12 cellular contexts compared by ENCODE assay signal in the genomic region with DNA sequence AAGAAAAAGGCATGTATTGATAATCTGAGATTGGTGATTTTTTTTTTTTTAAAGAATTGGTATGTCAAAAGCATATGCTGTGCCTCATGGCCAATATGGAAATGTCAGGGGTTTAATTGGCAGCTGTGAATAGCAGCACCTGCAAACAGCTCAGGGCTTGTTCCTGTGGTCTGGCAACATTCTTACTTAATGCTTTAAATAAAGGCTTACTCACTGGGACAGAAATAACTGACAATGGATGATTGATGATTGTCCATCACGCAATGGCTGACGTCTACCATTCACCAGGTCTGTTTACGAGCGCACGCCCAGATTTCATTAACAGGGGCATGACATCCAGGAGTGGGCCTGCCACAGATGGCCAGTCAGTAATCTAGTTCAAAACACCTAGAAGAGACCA.
DNase-seq lines count a peak whose midpoint lies in the region; ATAC-seq and TF ChIP-seq lines count a peak whose summit lies in the region.
"Had no signal": no experiment of that assay in that cellular context is flagged by ENCODE, and none has a peak within 500 bp of the region (broad histone marks: within the 10 kb centered on the region; RNA-seq: fewer than 3 reads in every experiment).

No MANE protein-coding gene starts in this region.

- DNase-seq in COLO829 (ENCODE audit: low spot score) (peak; percentile 91), NAMALWA (ENCODE audit: low spot score) (peak; percentile 51), NCI-H82 (lab: John Stamatoyannopoulos, UW) (peak; percentile 69), Ammon's horn (ENCODE audit: low spot score) (no peak), GM10248 (ENCODE audit: extremely low spot score) (no peak)
- no peak for DNase-seq in activated CD4-positive, alpha-beta T cell treated with anti-CD3 and anti-CD28 coated beads for 4 hours
- DNase-seq: activated T-cell treated with anti-CD3 and anti-CD28 coated beads, Interleukin-2, amount 50 U/mL, for 72 hours; heart left ventricle; stimulated activated naive CD8-positive, alpha-beta T cell treated with anti-CD3 and anti-CD28 coated beads, Interleukin-15, amount 100 ng/mL, for 72 hours had no signal

- CTCF ChIA-PET in GM10248 (lab: Yijun Ruan, JAX): interaction anchor here (0.8 kb wide), 1 partner anchor 9 kb away, joined by 3 read pairs; no protein-coding TSS in a partner anchor

- H3K27me3 Mint-ChIP-seq in stimulated activated memory B cell treated with anti-CD40 and anti-IgM and Interleukin-4, amounts not matched to agents 10 μg/mL and 1 μg/mL and 100 μg/mL, for 72 hours: peaks cover 11% of the 10 kb centered on the region
- H3K27me3 Mint-ChIP-seq: stimulated activated naive CD8-positive, alpha-beta T cell treated with anti-CD3 and anti-CD28 coated beads, Interleukin-15, amount 100 ng/mL, for 72 hours had no signal

- no peaks in the 10 kb centered on the region for H3K36me3 Mint-ChIP-seq in stimulated activated memory B cell treated with anti-CD40 and anti-IgM and Interleukin-4, amounts not matched to agents 10 μg/mL and 1 μg/mL and 100 μg/mL, for 72 hours

- TF ChIP-seq CTCF in GM10248 (IDR thresholded peaks at IDR 0.05; ENCODE audit: control extremely low read depth, extremely low read depth, low read depth, missing control alignments): no peak

- H3K4me1 Mint-ChIP-seq in stimulated activated memory B cell treated with anti-CD40 and anti-IgM and Interleukin-4, amounts not matched to agents 10 μg/mL and 1 μg/mL and 100 μg/mL, for 72 hours: no peaks in the 10 kb centered on the region
- H3K4me1 Mint-ChIP-seq: central memory CD8-positive, alpha-beta T cell; stimulated activated naive CD8-positive, alpha-beta T cell treated with anti-CD3 and anti-CD28 coated beads, Interleukin-15, amount 100 ng/mL, for 72 hours had no signal

- H3K4me3 Mint-ChIP-seq in stimulated activated memory B cell treated with anti-CD40 and anti-IgM and Interleukin-4, amounts not matched to agents 10 μg/mL and 1 μg/mL and 100 μg/mL, for 72 hours: no peak overlapping the region
- H3K4me3 Mint-ChIP-seq: activated T-cell treated with anti-CD3 and anti-CD28 coated beads, Interleukin-2, amount 50 U/mL, for 72 hours; central memory CD8-positive, alpha-beta T cell; stimulated activated naive CD8-positive, alpha-beta T cell treated with anti-CD3 and anti-CD28 coated beads, Interleukin-15, amount 100 ng/mL, for 72 hours had no signal

- POLR2A ChIA-PET in GM10248 (lab: Yijun Ruan, JAX): no interaction called here

- no peak overlapping the region for H3K27ac Mint-ChIP-seq in stimulated activated memory B cell treated with anti-CD40 and anti-IgM and Interleukin-4, amounts not matched to agents 10 μg/mL and 1 μg/mL and 100 μg/mL, for 72 hours
- H3K27ac Mint-ChIP-seq: activated T-cell treated with anti-CD3 and anti-CD28 coated beads, Interleukin-2, amount 50 U/mL, for 72 hours; stimulated activated naive CD8-positive, alpha-beta T cell treated with anti-CD3 and anti-CD28 coated beads, Interleukin-15, amount 100 ng/mL, for 72 hours had no signal

- peak; percentile 93 for ATAC-seq in esophagus mucosa
- ATAC-seq in stimulated activated memory B cell treated with anti-CD40 and anti-IgM and Interleukin-4, amounts not matched to agents 10 μg/mL and 1 μg/mL and 100 μg/mL, for 72 hours: no peak
- ATAC-seq: activated T-cell treated with anti-CD3 and anti-CD28 coated beads, Interleukin-2, amount 50 U/mL, for 72 hours; stimulated activated naive CD8-positive, alpha-beta T cell treated with anti-CD3 and anti-CD28 coated beads, Interleukin-15, amount 100 ng/mL, for 72 hours had no signal

- no peaks in the 10 kb centered on the region for H3K9me3 Mint-ChIP-seq in stimulated activated memory B cell treated with anti-CD40 and anti-IgM and Interleukin-4, amounts not matched to agents 10 μg/mL and 1 μg/mL and 100 μg/mL, for 72 hours
- H3K9me3 Mint-ChIP-seq: activated T-cell treated with anti-CD3 and anti-CD28 coated beads, Interleukin-2, amount 50 U/mL, for 72 hours; central memory CD8-positive, alpha-beta T cell; stimulated activated naive CD8-positive, alpha-beta T cell treated with anti-CD3 and anti-CD28 coated beads, Interleukin-15, amount 100 ng/mL, for 72 hours had no signal

Comparison
In these comparisons a context has a peak if more than half of its experiments do, and no peak if none do; other contexts are left out.
1. DNase-seq: peak in COLO829 (single experiment), NAMALWA (single experiment) and NCI-H82 (single experiment); none in Ammon's horn (single experiment), activated CD4-positive, alpha-beta T cell treated with anti-CD3 and anti-CD28 coated beads for 4 hours (0 of 2) and GM10248 (single experiment).